ENCODE assay signal across 10 cellular contexts in genomic region chr9:21579209-21579608, GRCh38.
DNase-seq lines count a peak whose midpoint lies in the region; ATAC-seq and FAIRE-seq lines count a peak whose summit lies in the region.
"Had no signal": no experiment of that assay in that cellular context is flagged by ENCODE, and none has a peak within 500 bp of the region (broad histone marks: within the 10 kb centered on the region; RNA-seq: fewer than 3 reads in every experiment).

No MANE protein-coding gene starts in this region.

- peaks cover 19 to 26% of the 10 kb centered on the region in 2 donors for H3K27me3 Mint-ChIP-seq in natural killer cell treated with Interleukin-12 subunit alpha and Interleukin-12 subunit beta and Interleukin-15 and Interleukin-18, amount 100 ng/mL, for 72 hours

- peaks cover 14 to 29% of the 10 kb centered on the region in 2 donors for H3K4me1 Mint-ChIP-seq in natural killer cell treated with Interleukin-12 subunit alpha and Interleukin-12 subunit beta and Interleukin-15 and Interleukin-18, amount 100 ng/mL, for 72 hours (ENCODE audit: low read depth in 2 of 2)

- FAIRE-seq in RCC 7860 (lab: Jason Lieb, UNC): peak; percentile 82

- DNase-seq in activated CD4-positive, alpha-beta T cell treated with anti-CD3 and anti-CD28 coated beads for 48 hours: peak; percentile 14
- DNase-seq in activated CD4-positive, alpha-beta T cell treated with anti-CD3 and anti-CD28 coated beads for 1 hour: no peak
- DNase-seq in RCC 7860 (ENCODE audit: low spot score) (peak; percentile 34), astrocyte of the hippocampus (ENCODE audit: low read depth, low spot score) (peak; percentile 59), NCI-H2171 (lab: John Stamatoyannopoulos, UW) (no peak)
- DNase-seq in natural killer cell treated with Interleukin-12 subunit alpha and Interleukin-12 subunit beta and Interleukin-15 and Interleukin-18, amount 100 ng/mL, for 72 hours (ENCODE audit: low spot score): no peak
- DNase-seq: GOT3, NCI-H446 treated with DMSO at 0.1 percent for 48 hours had no signal

- peak overlapping the region; percentile 92 for H3K4me3 Mint-ChIP-seq in natural killer cell treated with Interleukin-12 subunit alpha and Interleukin-12 subunit beta and Interleukin-15 and Interleukin-18, amount 100 ng/mL, for 72 hours

- H3K36me3 Mint-ChIP-seq in natural killer cell treated with Interleukin-12 subunit alpha and Interleukin-12 subunit beta and Interleukin-15 and Interleukin-18, amount 100 ng/mL, for 72 hours: no peaks in the 10 kb centered on the region

- ATAC-seq in natural killer cell treated with Interleukin-12 subunit alpha and Interleukin-12 subunit beta and Interleukin-15 and Interleukin-18, amount 100 ng/mL, for 72 hours: peak; percentile 91 to 98
- no peak for ATAC-seq in HG02642 (IDR thresholded peaks at IDR 0.05; ENCODE audit: poor library complexity, unreplicated experiment)
- no peak for ATAC-seq in GM18867 (IDR thresholded peaks at IDR 0.05; ENCODE audit: unreplicated experiment)

- peak overlapping the region; percentile 34 to 36 for H3K27ac Mint-ChIP-seq in natural killer cell treated with Interleukin-12 subunit alpha and Interleukin-12 subunit beta and Interleukin-15 and Interleukin-18, amount 100 ng/mL, for 72 hours

- no peaks in the 10 kb centered on the region for H3K9me3 Mint-ChIP-seq in natural killer cell treated with Interleukin-12 subunit alpha and Interleukin-12 subunit beta and Interleukin-15 and Interleukin-18, amount 100 ng/mL, for 72 hours

Comparison
In these comparisons a context has a peak if more than half of its experiments do, and no peak if none do; other contexts are left out.
1. DNase-seq: peak in activated CD4-positive, alpha-beta T cell treated with anti-CD3 and anti-CD28 coated beads for 48 hours (single experiment), RCC 7860 (single experiment) and astrocyte of the hippocampus (single experiment); none in activated CD4-positive, alpha-beta T cell treated with anti-CD3 and anti-CD28 coated beads for 1 hour (single experiment), natural killer cell treated with Interleukin-12 subunit alpha and Interleukin-12 subunit beta and Interleukin-15 and Interleukin-18, amount 100 ng/mL, for 72 hours (single experiment) and NCI-H2171 (single experiment).
2. ATAC-seq: peak in natural killer cell treated with Interleukin-12 subunit alpha and Interleukin-12 subunit beta and Interleukin-15 and Interleukin-18, amount 100 ng/mL, for 72 hours (2 of 2); none in HG02642 (single experiment) and GM18867 (single experiment).